Comparison of ENCODE assay signal across 18 cellular contexts in the genomic region with DNA sequence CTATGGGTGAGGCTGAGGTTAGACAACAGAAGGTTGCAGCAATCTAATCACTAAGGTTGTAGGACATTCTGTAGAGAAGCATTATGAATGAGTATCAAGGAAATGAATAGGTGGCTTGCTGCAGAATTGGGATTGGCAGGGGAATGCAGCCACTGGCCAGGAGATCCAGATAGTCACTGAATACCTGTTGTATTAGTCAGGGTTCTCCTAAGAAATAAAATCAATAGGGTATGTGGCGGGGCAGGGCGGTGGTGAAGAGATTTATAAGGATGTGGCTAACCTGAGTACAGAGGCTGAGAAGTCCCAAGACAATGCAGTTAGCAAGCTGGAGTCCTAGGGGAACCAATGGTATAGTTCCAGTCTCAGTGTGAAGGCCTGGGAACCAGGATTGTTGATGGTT.
"Had no signal": no experiment of that assay in that cellular context is flagged by ENCODE, and none has a peak within 500 bp of the region (broad histone marks: within the 10 kb centered on the region; RNA-seq: fewer than 3 reads in every experiment).

No MANE protein-coding gene starts in this region.

- H3K27me3 ChIP-seq: adrenal gland, heart right ventricle, sigmoid colon, spleen, upper lobe of right lung had no signal

- H3K9me3 ChIP-seq: adrenal gland, left ventricle myocardium inferior, sigmoid colon, upper lobe of right lung had no signal

- DNase-seq: activated CD4-positive, alpha-beta T cell treated with anti-CD3 and anti-CD28 coated beads, Interleukin-2, amount 50 U/mL, for 4 hours; activated CD8-positive, alpha-beta memory T cell treated with anti-CD3 and anti-CD28 coated beads, Interleukin-2, amount 50 U/mL, for 48 hours; activated naive CD4-positive, alpha-beta T cell; activated T-cell treated with anti-CD3 and anti-CD28 coated beads, Interleukin-2, amount 50 U/mL, for 4 hours; adrenal gland; heart right ventricle; islet precursor cell; left ventricle myocardium inferior; natural killer cell; retina; sigmoid colon; spleen; stimulated activated CD4-positive, alpha-beta T cell treated with anti-CD3 and anti-CD28 coated beads, Interleukin-4, amount 100 ng/mL, for 1 hour; stimulated activated naive CD4-positive, alpha-beta T cell; T1000; upper lobe of right lung had no signal

- H3K36me3 ChIP-seq: adrenal gland, heart right ventricle, left ventricle myocardium inferior, sigmoid colon, spleen, upper lobe of right lung had no signal

- H3K4me1 ChIP-seq: adrenal gland, left ventricle myocardium inferior, spleen, upper lobe of right lung had no signal

- ATAC-seq: activated T-cell treated with anti-CD3 and anti-CD28 coated beads, Interleukin-2, amount 50 U/mL, for 4 hours; natural killer cell; upper lobe of right lung; WTC11 had no signal

- H3K27ac ChIP-seq: adrenal gland, coronary artery, heart right ventricle, left ventricle myocardium inferior, sigmoid colon, spleen, upper lobe of right lung had no signal

- H3K4me3 ChIP-seq: adrenal gland, coronary artery, heart right ventricle, left ventricle myocardium inferior, sigmoid colon, spleen, upper lobe of right lung had no signal
